17 cellular contexts compared by ENCODE assay signal in the genomic region with DNA sequence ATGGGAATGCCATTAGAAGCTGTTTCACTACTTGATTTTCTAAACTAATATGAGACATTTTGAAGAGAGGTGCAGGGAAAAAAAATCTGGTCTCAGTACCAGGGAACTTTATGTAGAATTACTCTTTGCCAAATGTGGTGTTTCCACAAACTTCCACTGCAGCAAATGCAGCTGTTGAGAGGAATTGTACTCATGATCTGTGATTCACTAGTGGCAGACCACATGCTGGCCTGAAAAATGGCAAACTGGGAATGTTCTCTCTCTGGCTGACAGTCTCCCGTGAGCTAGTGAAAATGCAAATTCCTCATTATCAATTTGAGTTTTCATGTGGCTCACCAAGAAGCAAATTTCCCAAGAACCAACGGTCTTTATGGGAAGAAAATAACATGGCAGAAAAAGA. TPM values are rescaled to one million over a fixed set of nuclear protein-coding genes. Genes with fewer than 3 reads are reported as not detected.
DNase-seq lines count a peak whose midpoint lies in the region; ATAC-seq and TF ChIP-seq lines count a peak whose summit lies in the region.
"Had no signal": no experiment of that assay in that cellular context is flagged by ENCODE, and none has a peak within 500 bp of the region (broad histone marks: within the 10 kb centered on the region; RNA-seq: fewer than 3 reads in every experiment).

No MANE protein-coding gene starts in this region.

- no peak overlapping the region for H3K4ac ChIP-seq in neuronal stem cell (ENCODE audit: low read length)

- H2AK5ac ChIP-seq in neuronal stem cell (ENCODE audit: low read depth, low read length) = no peak overlapping the region

- H3K27me3 ChIP-seq in neuronal stem cell (ENCODE audit: control insufficient read depth in 3 of 3, insufficient read depth in 3 of 3, low read depth in 1 of 3, low read length in 3 of 3) = no peaks in the 10 kb centered on the region

- H3K23ac ChIP-seq in neuronal stem cell (ENCODE audit: low read depth, low read length, poor library complexity) = no peak overlapping the region

- WGBS in neuronal stem cell (ENCODE audit: extremely low coverage in 2 of 2, insufficient read length in 2 of 2, insufficient replicate concordance in 1 of 2), 2 donors = no CpG with 5 or more reads among the region's 2 CpGs

- no peak overlapping the region for H3K27ac ChIP-seq in neuronal stem cell (replicated peaks; ENCODE audit: low read length)
- H3K27ac ChIP-seq: BLaER1 treated with 17β-estradiol and CSF1 and Interleukin-3, amounts not matched to agents 10 nM and 100 nM; C4-2B had no signal

- TF ChIP-seq CTCF in omental fat pad (IDR thresholded peaks at IDR 0.05) = no peak

- H2BK15ac ChIP-seq in neuronal stem cell (ENCODE audit: low read length) = no peak overlapping the region

- peak overlapping the region; percentile 68 for H2AFZ ChIP-seq in neuronal stem cell (ENCODE audit: low read length)

- no peak overlapping the region for H4K91ac ChIP-seq in neuronal stem cell (ENCODE audit: low read depth, low read length, poor library complexity)

- H3K9ac ChIP-seq in neuronal stem cell (ENCODE audit: low read depth, low read length, poor library complexity) = no peak overlapping the region
- H3K9ac ChIP-seq: BLaER1 treated with 17β-estradiol and CSF1 and Interleukin-3, amounts not matched to agents 10 nM and 100 nM had no signal

- no peak overlapping the region for H2BK5ac ChIP-seq in neuronal stem cell (ENCODE audit: low read length)

- no peaks in the 10 kb centered on the region for H3K4me1 ChIP-seq in neuronal stem cell (ENCODE audit: control insufficient read depth in 2 of 2, insufficient read depth in 1 of 2, low read depth in 1 of 2, low read length in 2 of 2)
- H3K4me1 ChIP-seq: BLaER1 treated with 17β-estradiol and CSF1 and Interleukin-3, amounts not matched to agents 10 nM and 100 nM; Caco-2 had no signal

- H3K18ac ChIP-seq in neuronal stem cell (ENCODE audit: low read length) = no peak overlapping the region

- DNase-seq in astrocyte of the hippocampus (ENCODE audit: low read depth, low spot score) (peak; percentile 4), neuronal stem cell (ENCODE audit: low spot score) (no peak), omental fat pad (ENCODE audit: low spot score) (no peak), SIG-M5 treated with dmso at 0.1 percent for 504 hours (lab: John Stamatoyannopoulos, UW; ENCODE audit: unreplicated experiment) (no peak)
- DNase-seq: 8988T; AML-193; Caco-2; Calu3; CD4-positive, alpha-beta T cell; CD8-positive, alpha-beta T cell; DMS79 treated with DMSO at 0.1 percent for 48 hours; GF-D8 had no signal

- H3K4me3 ChIP-seq in neuronal stem cell (ENCODE audit: low read length in 2 of 2) = no peak overlapping the region
- H3K4me3 ChIP-seq: BLaER1 treated with 17β-estradiol and CSF1 and Interleukin-3, amounts not matched to agents 10 nM and 100 nM had no signal

- no peak overlapping the region for H3K14ac ChIP-seq in neuronal stem cell (ENCODE audit: low read length)

- no peaks in the 10 kb centered on the region for H3K79me1 ChIP-seq in neuronal stem cell (ENCODE audit: low read depth, low read length)

- H3K9me3 ChIP-seq in neuronal stem cell (replicated peaks in 1 of 2; ENCODE audit: control insufficient read depth in 2 of 2, insufficient read depth in 1 of 2, low read depth in 1 of 2, low read length in 2 of 2) = no peaks in the 10 kb centered on the region
- H3K9me3 ChIP-seq: BLaER1 treated with 17β-estradiol and CSF1 and Interleukin-3, amounts not matched to agents 10 nM and 100 nM; Caco-2 had no signal

- no peak overlapping the region for H4K8ac ChIP-seq in neuronal stem cell (ENCODE audit: low read depth, low read length)

- H2BK12ac ChIP-seq in neuronal stem cell (ENCODE audit: low read length) = no peak overlapping the region

- no peak overlapping the region for H2BK120ac ChIP-seq in neuronal stem cell (ENCODE audit: low read depth, low read length)

- ATAC-seq in omental fat pad (ENCODE audit: low FRiP score) = no peak
- ATAC-seq in HG03095 (IDR thresholded peaks at IDR 0.05; ENCODE audit: unreplicated experiment) = no peak
- ATAC-seq: CD8-positive, alpha-beta T cell had no signal

- H3K4me2 ChIP-seq in neuronal stem cell (ENCODE audit: insufficient read depth, low read length, poor library complexity, severe bottlenecking) = no peak overlapping the region
- H3K4me2 ChIP-seq: BLaER1 treated with 17β-estradiol and CSF1 and Interleukin-3, amounts not matched to agents 10 nM and 100 nM had no signal

- no peaks in the 10 kb centered on the region for H3K36me3 ChIP-seq in neuronal stem cell (replicated peaks in 1 of 2; ENCODE audit: control insufficient read depth in 2 of 2, insufficient read depth in 2 of 2, low read length in 2 of 2)
- H3K36me3 ChIP-seq: BLaER1 treated with 17β-estradiol and CSF1 and Interleukin-3, amounts not matched to agents 10 nM and 100 nM had no signal

RNA-seq across cellular contexts. Expression of a gene that starts 37.8 kb away (rescaled TPM):
- polyA plus RNA-seq in neuronal stem cell (2013, experiment 1 of 2) = not detected
- polyA plus RNA-seq in neuronal stem cell (2013, experiment 2 of 2) = not detected
- not detected for total RNA-seq in omental fat pad
- total RNA-seq: B cell, Caco-2, Calu3 had no signal
- polyA plus RNA-seq: BJ had no signal
